In the genomic region with DNA sequence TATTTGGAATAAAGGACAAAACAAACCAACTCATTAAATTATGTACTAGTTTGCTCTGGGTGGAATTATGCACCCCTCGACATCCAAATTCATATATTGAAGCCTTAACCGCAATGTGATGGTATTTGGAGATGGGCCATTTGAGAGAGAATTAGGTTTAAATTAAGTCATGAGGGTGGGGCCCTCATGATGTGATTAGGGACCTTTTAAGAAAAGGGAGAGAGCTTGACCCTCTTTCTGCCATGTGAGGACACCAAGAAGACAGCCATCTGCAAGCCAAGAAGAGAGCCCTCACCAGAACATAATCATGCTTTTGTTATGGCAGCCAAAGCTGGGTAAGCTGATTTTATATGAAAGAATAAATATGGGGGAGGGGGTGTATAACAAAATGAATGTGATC, we compare ENCODE assay signal across 10 cellular contexts. TPM values are rescaled to one million over a fixed set of nuclear protein-coding genes. Genes with fewer than 3 reads are reported as not detected.
DNase-seq lines count a peak whose midpoint lies in the region; ATAC-seq, FAIRE-seq and TF ChIP-seq lines count a peak whose summit lies in the region.
"Had no signal": no experiment of that assay in that cellular context is flagged by ENCODE, and none has a peak within 500 bp of the region (broad histone marks: within the 10 kb centered on the region; RNA-seq: fewer than 3 reads in every experiment).

No MANE protein-coding gene starts in this region.

- H3K27ac Mint-ChIP-seq in activated CD8-positive, alpha-beta T cell treated with anti-CD3 and anti-CD28 coated beads for 36 hours = peak overlapping the region; percentile 99

- FAIRE-seq in HepG2 (lab: Jason Lieb, UNC) = no peak
- no peak for FAIRE-seq in D721Med (lab: Jason Lieb, UNC)

- H2AFZ ChIP-seq in GM23248 = peak overlapping the region; percentile 86
- H2AFZ ChIP-seq in HepG2 (ENCODE audit: low read length) = no peak overlapping the region

- H3K4me1 Mint-ChIP-seq in activated CD8-positive, alpha-beta T cell treated with anti-CD3 and anti-CD28 coated beads for 36 hours (ENCODE audit: low read depth) = peaks cover 32% of the 10 kb centered on the region

- H3K4me3 Mint-ChIP-seq in activated CD8-positive, alpha-beta T cell treated with anti-CD3 and anti-CD28 coated beads for 36 hours = peak overlapping the region; percentile 94

- H3K27me3 Mint-ChIP-seq in activated CD8-positive, alpha-beta T cell treated with anti-CD3 and anti-CD28 coated beads for 36 hours = no peaks in the 10 kb centered on the region

- CTCF ChIA-PET in A673 (lab: Charles Lee) (no interaction called here), HepG2 (lab: Yijun Ruan, JAX; ENCODE audit: low intra/inter-chr PET ratio, low total read pairs) (no interaction called here)
- CTCF ChIA-PET in activated CD8-positive, alpha-beta T cell treated with anti-CD3 and anti-CD28 coated beads for 36 hours (lab: Charles Lee) = interaction anchor here (1.0 kb wide), 1 partner anchor 139 kb away, joined by 3 read pairs; the partner anchor contains the start of gene ORC6

- POLR2A ChIA-PET in A673 (lab: Charles Lee; ENCODE audit: low non-redundant PET) = interaction anchor here (1.0 kb wide), 1 partner anchor 23 kb away, joined by 5 read pairs; no protein-coding TSS in a partner anchor
- POLR2A ChIA-PET in activated CD8-positive, alpha-beta T cell treated with anti-CD3 and anti-CD28 coated beads for 36 hours (lab: Charles Lee) = interaction anchor here (1.6 to 1.7 kb wide), 3 partner anchors 15 to 58 kb away, joined by 4 to 7 read pairs (median 6); partner anchors contain the start of gene GPT2
- POLR2A ChIA-PET in HepG2 (lab: Yijun Ruan, JAX) = interaction anchor here (3.7 kb wide), 1 partner anchor 39 kb away, joined by 15 read pairs; no protein-coding TSS in a partner anchor

- TF ChIP-seq POLR2A in HepG2 (IDR thresholded peaks at IDR 0.05; ENCODE audit: insufficient read depth in 1 of 2, low read depth in 2 of 2, low read length in 2 of 2) = no peak

- peak overlapping the region; percentile 92 for H3K9ac ChIP-seq in GM23248
- 0 out of 2 replicates have a peak overlapping the region, but pooled peaks have one; percentile 89 for H3K9ac ChIP-seq in HepG2 (ENCODE audit: insufficient read depth, low read depth, low read length)

- no peak for TF ChIP-seq EP300 in HepG2 (IDR thresholded peaks at IDR 0.05; ENCODE audit: low read depth in 2 of 2, low read length in 2 of 2)
- no peak for TF ChIP-seq EP300 in HepG2 (CRISPR knock-in tag; IDR thresholded peaks at IDR 0.05; ENCODE audit: borderline replicate concordance)

- 94 to 96% methylated on average over 2 of the region's 2 CpGs for WGBS in GM23248 (ENCODE audit: low coverage in 1 of 2, low lambda C conversion rate in 2 of 2, missing lambda C conversion rate in 2 of 2), 2 experiments
- WGBS in HepG2 (ENCODE audit: low lambda C conversion rate) = 95% methylated on average over 2 of the region's 2 CpGs

- H3K36me3 ChIP-seq in A673 (ENCODE audit: insufficient read depth, low read length, poor library complexity, severe bottlenecking) = peaks cover 4% of the 10 kb centered on the region
- peaks cover 2% of the 10 kb centered on the region; the same call in 1 of the 2 replicates for H3K36me3 ChIP-seq in GM23248 (ENCODE audit: low read depth)
- H3K36me3 ChIP-seq in HepG2 (replicated peaks in 1 of 2; ENCODE audit: control insufficient read depth in 1 of 2, insufficient read depth in 2 of 2, low read length in 2 of 2) = no peaks in the 10 kb centered on the region; a peak in 1 of 5 replicates

- H3K27ac ChIP-seq in A673 (ENCODE audit: low read depth, low read length, poor library complexity, severe bottlenecking) (peak overlapping the region; percentile 92), GM23248 (peak overlapping the region; percentile 76), HepG2 (ENCODE audit: extremely low read length, insufficient read depth, low read length) (no peak overlapping the region)
- H3K27ac ChIP-seq: WERI-Rb-1 had no signal

- H4K20me1 ChIP-seq in GM23248 (ENCODE audit: insufficient read depth) (no peaks in the 10 kb centered on the region), HepG2 (ENCODE audit: insufficient read depth, low read length) (0 out of 2 replicates have a peak, but pooled peaks cover 5% of the 10 kb centered on the region)

- H3K4me3 ChIP-seq in A673 (ENCODE audit: low read depth, low read length, poor library complexity, severe bottlenecking) (peak overlapping the region; percentile 97), GM23248 (peak overlapping the region; percentile 83), HepG2 (replicated peaks in 1 of 3; ENCODE audit: insufficient read depth in 1 of 3, low read depth in 2 of 3, low read length in 3 of 3) (peak overlapping the region; percentile 85 to 97 (median 87); a peak in 5 of 6 replicates)

- no peaks in the 10 kb centered on the region for H3K9me2 ChIP-seq in GM23248 (ENCODE audit: insufficient read depth)

- in situ Hi-C loops in GM23248 (cut with MboI) (no loop called here), HepG2 (cut with HindIII; ENCODE audit: extremely low pct_ligation_motif_present, low pct_unique_long_range_greater_than_20kb) (no loop called here)

- no peak for DNase-seq in A673 (ENCODE audit: low spot score)
- DNase-seq in GM23248 = no peak
- no peak for DNase-seq in activated CD8-positive, alpha-beta T cell treated with anti-CD3 and anti-CD28 coated beads for 36 hours
- no peak for DNase-seq in HepG2 (ENCODE audit: low spot score)
- DNase-seq in NCI-H446 treated with DMSO at 0.1 percent for 48 hours (lab: John Stamatoyannopoulos, UW) = no peak
- no peak for DNase-seq in foreskin melanocyte
- no peak for DNase-seq in D721Med (ENCODE audit: insufficient read length, low spot score)
- DNase-seq in NCI-H774 (lab: John Stamatoyannopoulos, UW) = no peak
- DNase-seq: stimulated activated CD4-positive, alpha-beta T cell treated with anti-CD3 and anti-CD28 coated beads, Interleukin-15, amount 100 ng/mL, for 24 hours; WERI-Rb-1 had no signal

- intact Hi-C loops in A673 (cut with micrococcal nuclease; ENCODE audit: unreplicated experiment) = no loop called here
- intact Hi-C loops in activated CD8-positive, alpha-beta T cell treated with anti-CD3 and anti-CD28 coated beads for 36 hours (cut with micrococcal nuclease) = loop anchor here (10.0 kb wide), 1 partner anchor 134 kb away; no protein-coding TSS in a partner anchor
- intact Hi-C loops in HepG2 (cut with micrococcal nuclease; ENCODE audit: unreplicated experiment) = no loop called here

- H3K9me3 ChIP-seq in A673 (ENCODE audit: low read depth, low read length, poor library complexity, severe bottlenecking) (peaks cover 4% of the 10 kb centered on the region), GM23248 (ENCODE audit: low read depth) (no peaks in the 10 kb centered on the region), HepG2 (ENCODE audit: low read length) (no peaks in the 10 kb centered on the region)

- no TSS peak for BruUV-seq in A673 (replicated peaks; lab: Mats Ljungman, UMichigan)
- BruUV-seq in HepG2 (replicated peaks; lab: Mats Ljungman, UMichigan) = no TSS peak

- H3K9me3 Mint-ChIP-seq in activated CD8-positive, alpha-beta T cell treated with anti-CD3 and anti-CD28 coated beads for 36 hours = no peaks in the 10 kb centered on the region

- H3K4me2 ChIP-seq in GM23248 (ENCODE audit: unreplicated experiment) = peak overlapping the region; percentile 87
- peak overlapping the region; percentile 73 for H3K4me2 ChIP-seq in HepG2 (ENCODE audit: low read depth, low read length)

- H3K36me3 Mint-ChIP-seq in activated CD8-positive, alpha-beta T cell treated with anti-CD3 and anti-CD28 coated beads for 36 hours (ENCODE audit: low read depth) = peaks cover 12% of the 10 kb centered on the region

- ATAC-seq in activated CD8-positive, alpha-beta T cell treated with anti-CD3 and anti-CD28 coated beads for 36 hours = no peak
- no peak for ATAC-seq in HepG2

- TF ChIP-seq RAD21 in HepG2 (CRISPR knock-in tag; IDR thresholded peaks at IDR 0.05) = no peak

- H3K79me2 ChIP-seq in GM23248 (ENCODE audit: insufficient read depth) (peaks cover 67% of the 10 kb centered on the region), HepG2 (ENCODE audit: insufficient read depth, low read length) (peaks cover 58% of the 10 kb centered on the region)

- peaks cover 12% of the 10 kb centered on the region for H3F3A ChIP-seq in GM23248 (ENCODE audit: insufficient read depth)

- H3K4me1 ChIP-seq in A673 (ENCODE audit: insufficient read depth, low read length, poor library complexity, severe bottlenecking) (peaks cover 27% of the 10 kb centered on the region), GM23248 (ENCODE audit: insufficient read depth) (peaks cover 22% of the 10 kb centered on the region), HepG2 (ENCODE audit: insufficient read depth, low read length) (peaks cover 57% of the 10 kb centered on the region)

- H3K27me3 ChIP-seq in A673 (replicated peaks; ENCODE audit: insufficient read depth, low read depth, low read length, poor library complexity) (no peaks in the 10 kb centered on the region), GM23248 (replicated peaks; ENCODE audit: insufficient read depth) (no peaks in the 10 kb centered on the region), HepG2 (ENCODE audit: control insufficient read depth in 1 of 2, insufficient read depth in 2 of 2, low read length in 2 of 2) (no peaks in the 10 kb centered on the region)

- no peak for TF ChIP-seq CTCF in A673 (conservative IDR thresholded peaks at IDR 0.05; ENCODE audit: low read depth, low read length)
- no peak for TF ChIP-seq CTCF in activated CD8-positive, alpha-beta T cell treated with anti-CD3 and anti-CD28 coated beads for 36 hours (IDR thresholded peaks at IDR 0.05)
- no peak for TF ChIP-seq CTCF in HepG2 (CRISPR knock-in tag; IDR thresholded peaks at IDR 0.05)
- TF ChIP-seq CTCF in D721Med (IDR thresholded peaks at IDR 0.05; ENCODE audit: insufficient read depth, missing control alignments) = no peak

RNA-seq across cellular contexts. Expression of gene C16orf87, which starts 2.0 kb away (rescaled TPM):
- total RNA-seq in A673 (2021) = 27.1 and 30.5 TPM in 2 replicates
- 4.6 and 7.9 TPM in 2 replicates for total RNA-seq in GM23248 (2014; rRNA removed; shearing (Covaris generic))
- 17.4 and 17.6 TPM in 2 replicates for polyA plus RNA-seq in GM23248 (2016; fragmentation: Nextera tagmentation; extraction: Ambion mirVana)
- total RNA-seq in activated CD8-positive, alpha-beta T cell treated with anti-CD3 and anti-CD28 coated beads for 36 hours = 10 to 100 TPM; 12.5 to 14.7 TPM
- 19.5 and 27.6 TPM in 2 replicates for total RNA-seq in HepG2 (2016; rRNA removed; fragmentation: Illumina TruSeq; extraction: Trizol)
- total RNA-seq in HepG2 (2016; cell fraction: cytosol; rRNA removed; fragmentation: Illumina TruSeq; extraction: Trizol; ENCODE audit: low read depth) = 12.4 and 15.0 TPM in 2 replicates
- 20.6 and 26.6 TPM in 2 replicates for total RNA-seq in HepG2 (2016; cell fraction: insoluble cytoplasmic fraction; rRNA removed; fragmentation: Illumina TruSeq; extraction: Trizol)
- 21.9 and 26.0 TPM in 2 replicates for total RNA-seq in HepG2 (2016; cell fraction: membrane; rRNA removed; fragmentation: Illumina TruSeq; extraction: Trizol)
- 10.7 and 12.4 TPM in 2 replicates for total RNA-seq in HepG2 (2016; cell fraction: nucleus; rRNA removed; fragmentation: Illumina TruSeq; extraction: Trizol)
- polyA plus RNA-seq in HepG2 (2011; rRNA removed) = 5.7 and 8.6 TPM in 2 replicates
- 4.2 and 5.6 TPM in 2 replicates for polyA plus RNA-seq in HepG2 (2011; cell fraction: cytosol; rRNA removed)
- polyA plus RNA-seq in HepG2 (2011; cell fraction: nucleus; rRNA removed) = 2.1 and 3.9 TPM in 2 replicates
- 12.9 and 18.1 TPM in 2 replicates for polyA plus RNA-seq in HepG2 (2012)
- 8.5 and 11.4 TPM in 2 replicates for polyA plus RNA-seq in HepG2 (2016; cell fraction: cytosol; fragmentation: Illumina TruSeq; extraction: Trizol; ENCODE audit: low read depth)
- polyA plus RNA-seq in HepG2 (2016; cell fraction: insoluble cytoplasmic fraction; fragmentation: Illumina TruSeq; extraction: Trizol; ENCODE audit: low read depth) = 31.9 and 33.4 TPM in 2 replicates
- 14.6 and 16.7 TPM in 2 replicates for polyA plus RNA-seq in HepG2 (2016; cell fraction: membrane; fragmentation: Illumina TruSeq; extraction: Trizol; ENCODE audit: low read depth)
- 17.0 and 18.6 TPM in 2 replicates for polyA plus RNA-seq in HepG2 (2016; cell fraction: nucleus; fragmentation: Illumina TruSeq; extraction: Trizol; ENCODE audit: insufficient read depth, low read depth)
- 3.1 and 4.3 TPM in 2 replicates for polyA minus RNA-seq in HepG2 (2011; rRNA and poly(A)+ RNA removed; ENCODE audit: low replicate concordance)
- polyA minus RNA-seq in HepG2 (2011; cell fraction: cytosol; rRNA and poly(A)+ RNA removed) = 5.7 and 6.3 TPM in 2 replicates
- polyA minus RNA-seq in HepG2 (2011; cell fraction: nucleus; rRNA and poly(A)+ RNA removed) = 10.3 and 11.4 TPM in 2 replicates

RNA-seq across cellular contexts. Expression of gene GPT2, which starts 55.2 kb away (rescaled TPM):
- total RNA-seq in A673 (2021) (38.8 and 53.7 TPM in 2 replicates), HepG2 (2016; rRNA removed; fragmentation: Illumina TruSeq; extraction: Trizol) (130 and 138 TPM in 2 replicates)
- 33.7 and 65.3 TPM in 2 replicates for total RNA-seq in GM23248 (2014; rRNA removed; shearing (Covaris generic))
- polyA plus RNA-seq in GM23248 (2016; fragmentation: Nextera tagmentation; extraction: Ambion mirVana) (26.9 and 32.0 TPM in 2 replicates), HepG2 (2011; rRNA removed) (267 and 269 TPM in 2 replicates)
- total RNA-seq in activated CD8-positive, alpha-beta T cell treated with anti-CD3 and anti-CD28 coated beads for 36 hours = 10 to 100 TPM; 39.3 to 50.6 TPM
- 22.1 and 23.2 TPM in 2 replicates for total RNA-seq in HepG2 (2016; cell fraction: cytosol; rRNA removed; fragmentation: Illumina TruSeq; extraction: Trizol; ENCODE audit: low read depth)
- 114 and 146 TPM in 2 replicates for total RNA-seq in HepG2 (2016; cell fraction: insoluble cytoplasmic fraction; rRNA removed; fragmentation: Illumina TruSeq; extraction: Trizol)
- total RNA-seq in HepG2 (2016; cell fraction: membrane; rRNA removed; fragmentation: Illumina TruSeq; extraction: Trizol) = 63.0 and 65.0 TPM in 2 replicates
- 59.4 and 71.5 TPM in 2 replicates for total RNA-seq in HepG2 (2016; cell fraction: nucleus; rRNA removed; fragmentation: Illumina TruSeq; extraction: Trizol)
- 182 and 277 TPM in 2 replicates for polyA plus RNA-seq in HepG2 (2011; cell fraction: cytosol; rRNA removed)
- 334 and 385 TPM in 2 replicates for polyA plus RNA-seq in HepG2 (2011; cell fraction: nucleus; rRNA removed)
- polyA plus RNA-seq in HepG2 (2012) = 220 and 249 TPM in 2 replicates
- 21.5 and 27.7 TPM in 2 replicates for polyA plus RNA-seq in HepG2 (2016; cell fraction: cytosol; fragmentation: Illumina TruSeq; extraction: Trizol; ENCODE audit: low read depth)
- polyA plus RNA-seq in HepG2 (2016; cell fraction: insoluble cytoplasmic fraction; fragmentation: Illumina TruSeq; extraction: Trizol; ENCODE audit: low read depth) = 122 and 156 TPM in 2 replicates
- 42.5 and 45.9 TPM in 2 replicates for polyA plus RNA-seq in HepG2 (2016; cell fraction: membrane; fragmentation: Illumina TruSeq; extraction: Trizol; ENCODE audit: low read depth)
- 148 and 163 TPM in 2 replicates for polyA plus RNA-seq in HepG2 (2016; cell fraction: nucleus; fragmentation: Illumina TruSeq; extraction: Trizol; ENCODE audit: insufficient read depth, low read depth)
- polyA minus RNA-seq in HepG2 (2011; rRNA and poly(A)+ RNA removed; ENCODE audit: low replicate concordance) = 33.0 and 786 TPM in 2 replicates
- 198 TPM in 2 replicates for polyA minus RNA-seq in HepG2 (2011; cell fraction: cytosol; rRNA and poly(A)+ RNA removed)
- 79.2 and 86.4 TPM in 2 replicates for polyA minus RNA-seq in HepG2 (2011; cell fraction: nucleus; rRNA and poly(A)+ RNA removed)
